In genomic region chr15:65945616-65946015, GRCh38 we compare ENCODE assay signal across 21 cellular contexts.
DNase-seq lines count a peak whose midpoint lies in the region; ATAC-seq, FAIRE-seq and TF ChIP-seq lines count a peak whose summit lies in the region.
"Had no signal": no experiment of that assay in that cellular context is flagged by ENCODE, and none has a peak within 500 bp of the region (broad histone marks: within the 10 kb centered on the region; RNA-seq: fewer than 3 reads in every experiment).

No MANE protein-coding gene starts in this region.

- no peak overlapping the region for H2BK120ac ChIP-seq in H1 (replicated peaks; ENCODE audit: low read depth, low read length)

- no peaks in the 10 kb centered on the region for H3K27me3 Mint-ChIP-seq in activated CD4-positive, alpha-beta T cell treated with anti-CD3 and anti-CD28 coated beads for 36 hours
- peaks cover 8% of the 10 kb centered on the region for H3K27me3 Mint-ChIP-seq in activated CD4-positive, alpha-beta T cell treated with anti-CD3 and anti-CD28 coated beads, Interleukin-2, amount 10 ng/mL, durations not matched to agents 7 days and 5 days

- 88% methylated on average over 6 of the region's 6 CpGs; no CpG with 5 or more reads in 1 of the 2 experiments for WGBS in H1 (ENCODE audit: extremely low coverage in 1 of 2, insufficient coverage in 1 of 2, insufficient read length in 1 of 2, insufficient replicate concordance in 2 of 2, low coverage in 1 of 2, low lambda C conversion rate in 2 of 2, missing lambda C conversion rate in 1 of 2), 2 experiments

- TF ChIP-seq CTCF in NB4 (IDR thresholded peaks at IDR 0.05; ENCODE audit: low read depth, low read length) = peak; percentile 34
- peak; percentile 60 to 71 (median 70) for TF ChIP-seq CTCF in H1 (IDR thresholded peaks at IDR 0.05; ENCODE audit: control extremely low read depth in 1 of 3, insufficient read depth in 1 of 3, low read depth in 1 of 3, low read length in 3 of 3)
- no peak for TF ChIP-seq CTCF in uterus (IDR thresholded peaks at IDR 0.05)

- no peak overlapping the region for H2BK15ac ChIP-seq in H1 (ENCODE audit: low read length)

- intact Hi-C loops in activated CD4-positive, alpha-beta T cell treated with anti-CD3 and anti-CD28 coated beads for 36 hours (cut with DNase I, micrococcal nuclease) = no loop called here
- intact Hi-C loops in uterus (cut with DNase I; ENCODE audit: low total_unique reads) = no loop called here

- no peak overlapping the region for H4K91ac ChIP-seq in H1 (replicated peaks; ENCODE audit: insufficient read length, low read length)

- no peak overlapping the region for H3K9ac ChIP-seq in H1 (replicated peaks in 1 of 4; ENCODE audit: extremely low read depth in 1 of 4, low read depth in 3 of 4, low read length in 3 of 4)
- H3K9ac ChIP-seq: BLaER1 had no signal

- peak; percentile 59 to 65 for TF ChIP-seq RAD21 in H1 (IDR thresholded peaks at IDR 0.05 in 1 of 2, conservative IDR thresholded peaks at IDR 0.05 in 1 of 2; ENCODE audit: low read depth in 2 of 2, low read length in 2 of 2)

- POLR2A ChIA-PET in activated CD4-positive, alpha-beta T cell treated with anti-CD3 and anti-CD28 coated beads for 36 hours (lab: Charles Lee) = interaction anchor here (0.6 kb wide), 2 partner anchors 347 to 530 kb away, joined by 3 read pairs; no protein-coding TSS in a partner anchor
- POLR2A ChIA-PET in activated CD4-positive, alpha-beta T cell treated with anti-CD3 and anti-CD28 coated beads, Interleukin-2, amount 10 ng/mL, durations not matched to agents 7 days and 5 days (lab: Charles Lee) = no interaction called here
- POLR2A ChIA-PET in H1 (lab: Charles Lee; ENCODE audit: partially characterized antibody) = no interaction called here

- H3K4me1 ChIP-seq in H1 (replicated peaks in 1 of 4; ENCODE audit: control insufficient read depth in 3 of 4, insufficient read depth in 4 of 4, low read length in 3 of 4) (no peaks in the 10 kb centered on the region), uterus (no peaks in the 10 kb centered on the region)
- H3K4me1 ChIP-seq: BLaER1, upper lobe of left lung had no signal

- H3K23me2 ChIP-seq in H1 (ENCODE audit: low read depth, low read length) = no peaks in the 10 kb centered on the region

- no peaks in the 10 kb centered on the region for H3K79me1 ChIP-seq in H1 (ENCODE audit: low read depth, low read length)

- H2BK5ac ChIP-seq in H1 (ENCODE audit: low read depth, low read length) = no peak overlapping the region

- H3K27me3 ChIP-seq in H1 (replicated peaks in 1 of 4; ENCODE audit: control insufficient read depth in 3 of 4, extremely low read depth in 1 of 4, insufficient read depth in 3 of 4, low read length in 3 of 4) (no peaks in the 10 kb centered on the region), uterus (no peaks in the 10 kb centered on the region)
- H3K27me3 ChIP-seq: BLaER1, upper lobe of left lung had no signal

- ATAC-seq in activated CD4-positive, alpha-beta T cell treated with anti-CD3 and anti-CD28 coated beads for 36 hours = no peak
- ATAC-seq in HG03565 (IDR thresholded peaks at IDR 0.05; ENCODE audit: unreplicated experiment) (no peak), GM21360 (IDR thresholded peaks at IDR 0.05; ENCODE audit: unreplicated experiment) (no peak)

- H3K36me3 ChIP-seq in H1 (ENCODE audit: control insufficient read depth in 2 of 4, insufficient read depth in 4 of 4, low read length in 3 of 4) (no peaks in the 10 kb centered on the region), uterus (no peaks in the 10 kb centered on the region)
- H3K36me3 ChIP-seq: BLaER1, upper lobe of left lung had no signal

- no peak overlapping the region for H3K4ac ChIP-seq in H1 (replicated peaks; ENCODE audit: insufficient read length, low read depth, low read length)

- H2AFZ ChIP-seq in H1 (ENCODE audit: low read length) = no peak overlapping the region

- peaks cover 5% of the 10 kb centered on the region for H3K4me1 Mint-ChIP-seq in activated CD4-positive, alpha-beta T cell treated with anti-CD3 and anti-CD28 coated beads for 36 hours
- H3K4me1 Mint-ChIP-seq in activated CD4-positive, alpha-beta T cell treated with anti-CD3 and anti-CD28 coated beads, Interleukin-2, amount 10 ng/mL, durations not matched to agents 7 days and 5 days = peaks cover 13% of the 10 kb centered on the region

- H3K27ac ChIP-seq in H1 (ENCODE audit: low read depth, low read length) = no peak overlapping the region
- no peak overlapping the region for H3K27ac ChIP-seq in uterus
- H3K27ac ChIP-seq: BLaER1, coronary artery, upper lobe of left lung had no signal

- TF ChIP-seq POLR2A in NB4 (IDR thresholded peaks at IDR 0.05; ENCODE audit: extremely low read depth, insufficient read length) (no peak), H1 (IDR thresholded peaks at IDR 0.05; ENCODE audit: control extremely low read depth in 1 of 2, low read depth in 2 of 2, low read length in 2 of 2) (no peak), uterus (IDR thresholded peaks at IDR 0.05) (no peak)

- no peak overlapping the region for H2BK12ac ChIP-seq in H1 (ENCODE audit: low read depth, low read length)

- no peaks in the 10 kb centered on the region for H3K79me2 ChIP-seq in H1 (ENCODE audit: control insufficient read depth in 1 of 2, insufficient read depth in 2 of 2, low read length in 2 of 2)

- H2BK20ac ChIP-seq in H1 (ENCODE audit: low read length) = no peak overlapping the region

- CTCF ChIA-PET in activated CD4-positive, alpha-beta T cell treated with anti-CD3 and anti-CD28 coated beads for 36 hours (lab: Charles Lee) = interaction anchor here (0.5 to 1.0 kb wide), 2 partner anchors 10 to 356 kb away, joined by 3 read pairs; no protein-coding TSS in a partner anchor
- CTCF ChIA-PET in activated CD4-positive, alpha-beta T cell treated with anti-CD3 and anti-CD28 coated beads, Interleukin-2, amount 10 ng/mL, durations not matched to agents 7 days and 5 days (lab: Charles Lee) = interaction anchor here (1.0 kb wide), 1 partner anchor 527 kb away, joined by 3 read pairs; no protein-coding TSS in a partner anchor
- CTCF ChIA-PET in H1 (lab: Charles Lee; ENCODE audit: partially characterized antibody) = interaction anchor here (0.6 to 2.3 kb wide), 16 partner anchors 9 to 178 kb away, joined by 3 to 9 read pairs (median 4); no protein-coding TSS in a partner anchor

- FAIRE-seq in H1 (lab: Jason Lieb, UNC) = no peak
- FAIRE-seq: endometrium, islet of Langerhans had no signal

- H3K4me3 Mint-ChIP-seq in activated CD4-positive, alpha-beta T cell treated with anti-CD3 and anti-CD28 coated beads for 36 hours = no peak overlapping the region
- no peak overlapping the region for H3K4me3 Mint-ChIP-seq in activated CD4-positive, alpha-beta T cell treated with anti-CD3 and anti-CD28 coated beads, Interleukin-2, amount 10 ng/mL, durations not matched to agents 7 days and 5 days
- H3K4me3 Mint-ChIP-seq: T-helper 1 cell treated with Interleukin-12 subunit alpha and Interleukin-12 subunit beta and Interleukin-4 antibody, amounts not matched to agents 30 μg/mL and 1 μg/mL, for 36 hours had no signal

- no peak overlapping the region for H3K18ac ChIP-seq in H1 (ENCODE audit: extremely low read depth, low read length)

- H3K9me3 Mint-ChIP-seq in activated CD4-positive, alpha-beta T cell treated with anti-CD3 and anti-CD28 coated beads for 36 hours (ENCODE audit: low read depth) = no peaks in the 10 kb centered on the region
- no peaks in the 10 kb centered on the region for H3K9me3 Mint-ChIP-seq in activated CD4-positive, alpha-beta T cell treated with anti-CD3 and anti-CD28 coated beads, Interleukin-2, amount 10 ng/mL, durations not matched to agents 7 days and 5 days
- H3K9me3 Mint-ChIP-seq: T-helper 1 cell treated with Interleukin-12 subunit alpha and Interleukin-12 subunit beta and Interleukin-4 antibody, amounts not matched to agents 30 μg/mL and 1 μg/mL, for 36 hours had no signal

- no peak overlapping the region for H3K14ac ChIP-seq in H1 (ENCODE audit: insufficient read length)

- no peak overlapping the region for H4K8ac ChIP-seq in H1 (ENCODE audit: extremely low read depth, insufficient read depth, low read length)

- no peaks in the 10 kb centered on the region for H3K36me3 Mint-ChIP-seq in activated CD4-positive, alpha-beta T cell treated with anti-CD3 and anti-CD28 coated beads for 36 hours (ENCODE audit: low read depth)
- H3K36me3 Mint-ChIP-seq in activated CD4-positive, alpha-beta T cell treated with anti-CD3 and anti-CD28 coated beads, Interleukin-2, amount 10 ng/mL, durations not matched to agents 7 days and 5 days (ENCODE audit: low read depth) = no peaks in the 10 kb centered on the region

- H3K23ac ChIP-seq in H1 (ENCODE audit: insufficient read length) = no peak overlapping the region

- H3K56ac ChIP-seq in H1 (replicated peaks; ENCODE audit: insufficient read length, low read depth, low read length) = no peak overlapping the region

- no peak overlapping the region for H4K5ac ChIP-seq in H1 (ENCODE audit: insufficient read length, low read depth, low read length)

- DNase-seq in activated CD4-positive, alpha-beta T cell treated with anti-CD3 and anti-CD28 coated beads for 36 hours = peak; percentile 13
- DNase-seq in activated CD4-positive, alpha-beta T cell treated with anti-CD3 and anti-CD28 coated beads, Interleukin-2, amount 10 ng/mL, durations not matched to agents 7 days and 5 days = no peak
- DNase-seq in NB4 (ENCODE audit: low read depth) (peak; percentile 12), H1 (ENCODE audit: low read depth in 1 of 2, low spot score in 2 of 2) (no peak), uterus (no peak), activated T-cell treated with anti-CD3 and anti-CD28 coated beads for 4 hours (no peak)
- DNase-seq: activated gamma-delta T cell; KG1; NCI-H1105; NCI-H2081 treated with DMSO at 0.1 percent for 48 hours; NCI-H510A treated with DMSO at 0.1 percent for 48 hours; Right ventricle myocardium superior; stimulated activated CD8-positive, alpha-beta memory T cell treated with anti-CD3 and anti-CD28 coated beads, Interleukin-4, amount 100 ng/mL, for 48 hours; upper lobe of left lung had no signal

- H2AK5ac ChIP-seq in H1 (ENCODE audit: low read depth, low read length) = no peak overlapping the region

- no peaks in the 10 kb centered on the region for H3K9me3 ChIP-seq in H1 (ENCODE audit: insufficient read depth in 2 of 2, low read depth in 1 of 2, low read length in 1 of 2)
- no peaks in the 10 kb centered on the region for H3K9me3 ChIP-seq in uterus
- H3K9me3 ChIP-seq: BLaER1, upper lobe of left lung had no signal

- no peak overlapping the region for H3K4me3 ChIP-seq in NB4 (ENCODE audit: low read depth, low read length)
- H3K4me3 ChIP-seq in H1 (ENCODE audit: extremely low read depth in 1 of 4, insufficient read depth in 2 of 4, low read depth in 3 of 4, low read length in 4 of 4) = no peak overlapping the region
- no peak overlapping the region for H3K4me3 ChIP-seq in uterus
- H3K4me3 ChIP-seq: BLaER1, coronary artery, upper lobe of left lung had no signal

- H4K20me1 ChIP-seq in H1 (replicated peaks in 1 of 2; ENCODE audit: control insufficient read depth in 1 of 2, insufficient read depth in 2 of 2, low read length in 2 of 2) = no peaks in the 10 kb centered on the region
- H4K20me1 ChIP-seq: BLaER1 had no signal

- TF ChIP-seq EP300 in H1 (IDR thresholded peaks at IDR 0.05; ENCODE audit: borderline replicate concordance in 1 of 2, low read depth in 2 of 2, low read length in 2 of 2) = no peak

- H3K27ac Mint-ChIP-seq in activated CD4-positive, alpha-beta T cell treated with anti-CD3 and anti-CD28 coated beads for 36 hours = no peak overlapping the region
- H3K27ac Mint-ChIP-seq in activated CD4-positive, alpha-beta T cell treated with anti-CD3 and anti-CD28 coated beads, Interleukin-2, amount 10 ng/mL, durations not matched to agents 7 days and 5 days = no peak overlapping the region
- H3K27ac Mint-ChIP-seq: T-helper 1 cell treated with Interleukin-12 subunit alpha and Interleukin-12 subunit beta and Interleukin-4 antibody, amounts not matched to agents 30 μg/mL and 1 μg/mL, for 36 hours had no signal

- no peak overlapping the region for H3K4me2 ChIP-seq in H1 (ENCODE audit: insufficient read depth in 1 of 2, low read depth in 2 of 2, low read length in 2 of 2)
- H3K4me2 ChIP-seq: BLaER1 had no signal

Comparison
In these comparisons a context has a peak if more than half of its experiments do, and no peak if none do; other contexts are left out.
1. DNase-seq: peak in activated CD4-positive, alpha-beta T cell treated with anti-CD3 and anti-CD28 coated beads for 36 hours (single experiment) and NB4 (single experiment); none in activated CD4-positive, alpha-beta T cell treated with anti-CD3 and anti-CD28 coated beads, Interleukin-2, amount 10 ng/mL, durations not matched to agents 7 days and 5 days (single experiment), H1 (0 of 2), uterus (0 of 2) and activated T-cell treated with anti-CD3 and anti-CD28 coated beads for 4 hours (single experiment).
2. CTCF ChIP-seq: peak in NB4 (single experiment) and H1 (3 of 3); none in uterus (0 of 4).